In genomic region chr7:122886357-122887081, GRCh38 we compare ENCODE assay signal across 8 cellular contexts. TPM values are rescaled to one million over a fixed set of nuclear protein-coding genes. Genes with fewer than 3 reads are reported as not detected.
DNase-seq lines count a peak whose midpoint lies in the region; ATAC-seq and TF ChIP-seq lines count a peak whose summit lies in the region.

TSS of gene CADPS2 (minus strand) at chr7:122886460. CDS start at chr7:122886337, 123 bp downstream.

- TF ChIP-seq CTCF in fibroblast of pulmonary artery (IDR thresholded peaks at IDR 0.05; ENCODE audit: low read length, missing control alignments) = peak; percentile 20

- WGBS in urinary bladder = under 1% methylated on average over 73 of the region's 73 CpGs

- H3K27ac Mint-ChIP-seq in activated CD4-positive, alpha-beta memory T cell treated with anti-CD3 and anti-CD28 coated beads for 36 hours = no peak within 1 kb of the TSS

- peaks cover 2% of the 10 kb centered on the region for H3K36me3 Mint-ChIP-seq in activated CD4-positive, alpha-beta memory T cell treated with anti-CD3 and anti-CD28 coated beads for 36 hours

- intact Hi-C loops in activated CD4-positive, alpha-beta memory T cell treated with anti-CD3 and anti-CD28 coated beads for 36 hours (cut with micrococcal nuclease) = no loop called here

- peaks cover 6 to 16% of the 10 kb centered on the region in 2 donors for H3K4me1 ChIP-seq in muscle layer of duodenum (ENCODE audit: control insufficient read depth in 1 of 2, insufficient read depth in 2 of 2, low read length in 2 of 2)
- H3K4me1 ChIP-seq in urinary bladder (ENCODE audit: insufficient read depth) = no peaks in the 10 kb centered on the region

- peaks cover 36% of the 10 kb centered on the region for H3K27me3 Mint-ChIP-seq in activated CD4-positive, alpha-beta memory T cell treated with anti-CD3 and anti-CD28 coated beads for 36 hours

- H3K36me3 ChIP-seq in muscle layer of duodenum (ENCODE audit: control insufficient read depth in 1 of 2, insufficient read depth in 2 of 2, low read length in 2 of 2) (no peaks in the 10 kb centered on the region), urinary bladder (ENCODE audit: insufficient read depth) (no peaks in the 10 kb centered on the region)

- no peaks in the 10 kb centered on the region for H3K9me3 ChIP-seq in muscle layer of duodenum (ENCODE audit: control insufficient read depth in 1 of 2, low read length in 2 of 2)

- peak within 1 kb of the TSS; percentile 8 for H3K4me3 Mint-ChIP-seq in activated CD4-positive, alpha-beta memory T cell treated with anti-CD3 and anti-CD28 coated beads for 36 hours

- POLR2A ChIA-PET in activated CD4-positive, alpha-beta memory T cell treated with anti-CD3 and anti-CD28 coated beads for 36 hours (lab: Charles Lee) = no interaction called here

- CTCF ChIA-PET in activated CD4-positive, alpha-beta memory T cell treated with anti-CD3 and anti-CD28 coated beads for 36 hours (lab: Charles Lee) = no interaction called here

- H3K27me3 ChIP-seq in muscle layer of duodenum (ENCODE audit: low read depth, low read length) = no peaks in the 10 kb centered on the region

- H3K4me1 Mint-ChIP-seq in activated CD4-positive, alpha-beta memory T cell treated with anti-CD3 and anti-CD28 coated beads for 36 hours (ENCODE audit: low read depth) = peaks cover 7% of the 10 kb centered on the region

- H3K27ac ChIP-seq in muscle layer of duodenum (ENCODE audit: low read length) = peak within 1 kb of the TSS; percentile 39
- H3K27ac ChIP-seq in urinary bladder (ENCODE audit: low read depth) = peak within 1 kb of the TSS; percentile 70

- peak; percentile 47 for DNase-seq in A172 (ENCODE audit: low spot score)
- peak; percentile 67 for DNase-seq in NCI-H187 treated with DMSO at 0.1 percent for 48 hours (lab: John Stamatoyannopoulos, UW)
- peak; percentile 23 for DNase-seq in activated CD4-positive, alpha-beta memory T cell treated with anti-CD3 and anti-CD28 coated beads for 36 hours
- DNase-seq in fibroblast of pulmonary artery (ENCODE audit: low read depth) = peak; percentile 87

- H3K4me3 ChIP-seq in fibroblast of pulmonary artery (replicated peaks; ENCODE audit: low read depth, low read length) (peak within 1 kb of the TSS; percentile 74), muscle layer of duodenum (ENCODE audit: low read depth in 1 of 2, low read length in 2 of 2) (peak within 1 kb of the TSS; percentile 79 to 91), urinary bladder (ENCODE audit: low read depth, low read length) (peak within 1 kb of the TSS; percentile 69)

- no peaks in the 10 kb centered on the region for H3K9me3 Mint-ChIP-seq in activated CD4-positive, alpha-beta memory T cell treated with anti-CD3 and anti-CD28 coated beads for 36 hours

- ATAC-seq in GM18508 (IDR thresholded peaks at IDR 0.05; ENCODE audit: insufficient read depth, unreplicated experiment) = peak; percentile 51
- ATAC-seq in HG02884 (IDR thresholded peaks at IDR 0.05; ENCODE audit: unreplicated experiment) = peak; percentile 64

RNA-seq across cellular contexts. Expression of gene CADPS2, which starts in this region (rescaled TPM):
- total RNA-seq in A172 (2014; rRNA removed; shearing (Covaris generic)) = 3.4 and 3.7 TPM in 2 replicates
- not detected for total RNA-seq in activated CD4-positive, alpha-beta memory T cell treated with anti-CD3 and anti-CD28 coated beads for 36 hours
- 36.0 TPM for total RNA-seq in urinary bladder
- 5.5 TPM for polyA plus RNA-seq in urinary bladder

Comparison
In these comparisons a context has a peak if more than half of its experiments do, and no peak if none do; other contexts are left out.
1. Peak in every context shown above with its lines: DNase-seq, ATAC-seq, H3K4me3 ChIP-seq and H3K27ac ChIP-seq.
2. Peak in DNase-seq in activated CD4-positive, alpha-beta memory T cell treated with anti-CD3 and anti-CD28 coated beads for 36 hours; RNA of the gene not detected or under 1 TPM.
3. DNase-seq: peak in every context shown above with its lines; median percentile 87 in fibroblast of pulmonary artery; 67 in NCI-H187 treated with DMSO at 0.1 percent for 48 hours; 47 in A172; 23 in activated CD4-positive, alpha-beta memory T cell treated with anti-CD3 and anti-CD28 coated beads for 36 hours.